12 cellular contexts compared by ENCODE assay signal in genomic region chr2:147499785-147500184, GRCh38.
A peak's percentile ranks its signal among the peaks of the same experiment; 100 is the strongest.
DNase-seq lines count a peak whose midpoint lies in the region; ATAC-seq, FAIRE-seq and TF ChIP-seq lines count a peak whose summit lies in the region.
"Had no signal": no experiment of that assay in that cellular context is flagged by ENCODE, and none has a peak within 500 bp of the region (broad histone marks: within the 10 kb centered on the region; RNA-seq: fewer than 3 reads in every experiment).

No MANE protein-coding gene starts in this region.

- no peaks in the 10 kb centered on the region for H3K36me3 ChIP-seq in ascending aorta

- no peak for ATAC-seq in activated CD4-positive, alpha-beta T cell treated with anti-CD3 and anti-CD28 coated beads for 36 hours
- peak; percentile 78 for ATAC-seq in HG02610 (IDR thresholded peaks at IDR 0.05; ENCODE audit: unreplicated experiment)
- peak in 1 of 2 donors; percentile 59 for ATAC-seq in natural killer cell treated with Interleukin-12 subunit alpha and Interleukin-12 subunit beta and Interleukin-15 and Interleukin-18, amount 100 ng/mL, for 72 hours

- no peak for TF ChIP-seq CTCF in ascending aorta (IDR thresholded peaks at IDR 0.05)

- no peaks in the 10 kb centered on the region for H3K27me3 Mint-ChIP-seq in activated CD4-positive, alpha-beta T cell treated with anti-CD3 and anti-CD28 coated beads for 36 hours
- no peaks in the 10 kb centered on the region for H3K27me3 Mint-ChIP-seq in natural killer cell treated with Interleukin-12 subunit alpha and Interleukin-12 subunit beta and Interleukin-15 and Interleukin-18, amount 100 ng/mL, for 72 hours
- H3K27me3 Mint-ChIP-seq: naive B cell had no signal

- H3K4me3 ChIP-seq in ascending aorta = no peak overlapping the region
- H3K4me3 ChIP-seq: testis had no signal

- peak; percentile 42 for FAIRE-seq in RCC 7860 (lab: Jason Lieb, UNC)
- FAIRE-seq: A204.1 had no signal

- no peaks in the 10 kb centered on the region for H3K36me3 Mint-ChIP-seq in activated CD4-positive, alpha-beta T cell treated with anti-CD3 and anti-CD28 coated beads for 36 hours (ENCODE audit: low read depth)
- H3K36me3 Mint-ChIP-seq in natural killer cell treated with Interleukin-12 subunit alpha and Interleukin-12 subunit beta and Interleukin-15 and Interleukin-18, amount 100 ng/mL, for 72 hours = no peaks in the 10 kb centered on the region
- H3K36me3 Mint-ChIP-seq: naive B cell had no signal

- no peak for DNase-seq in activated CD4-positive, alpha-beta T cell treated with anti-CD3 and anti-CD28 coated beads for 36 hours
- no peak for DNase-seq in activated CD4-positive, alpha-beta T cell treated with anti-CD3 and anti-CD28 coated beads, Interleukin-2, amount 50 U/mL, for 4 hours
- DNase-seq in RCC 7860 (ENCODE audit: low spot score) (no peak), C1 segment of cervical spinal cord (lab: John Stamatoyannopoulos, UW) (no peak), ascending aorta (ENCODE audit: low spot score in 2 of 2) (no peak)
- DNase-seq in natural killer cell treated with Interleukin-12 subunit alpha and Interleukin-12 subunit beta and Interleukin-15 and Interleukin-18, amount 100 ng/mL, for 72 hours (ENCODE audit: low spot score) = no peak
- no peak for DNase-seq in stimulated activated CD4-positive, alpha-beta T cell treated with anti-CD3 and anti-CD28 coated beads, Interleukin-1b, Interleukin-23, amount 100 ng/mL, for 48 hours
- DNase-seq: naive B cell, NCI-H1436 treated with DMSO at 0.1 percent for 48 hours, testis had no signal

- H3K4me1 Mint-ChIP-seq in activated CD4-positive, alpha-beta T cell treated with anti-CD3 and anti-CD28 coated beads for 36 hours = peaks cover 23% of the 10 kb centered on the region
- peaks cover 46 to 52% of the 10 kb centered on the region in 2 donors for H3K4me1 Mint-ChIP-seq in natural killer cell treated with Interleukin-12 subunit alpha and Interleukin-12 subunit beta and Interleukin-15 and Interleukin-18, amount 100 ng/mL, for 72 hours (ENCODE audit: low read depth in 2 of 2)
- H3K4me1 Mint-ChIP-seq: naive B cell had no signal

- POLR2A ChIA-PET in activated CD4-positive, alpha-beta T cell treated with anti-CD3 and anti-CD28 coated beads for 36 hours (lab: Charles Lee) = no interaction called here

- H3K27me3 ChIP-seq in ascending aorta = no peaks in the 10 kb centered on the region
- H3K27me3 ChIP-seq: testis had no signal

- no peaks in the 10 kb centered on the region for H3K4me1 ChIP-seq in ascending aorta
- H3K4me1 ChIP-seq: testis had no signal

- no peaks in the 10 kb centered on the region for H3K9me3 ChIP-seq in ascending aorta
- H3K9me3 ChIP-seq: testis had no signal

- H3K27ac ChIP-seq in ascending aorta = no peak overlapping the region
- H3K27ac ChIP-seq: testis had no signal

- peak overlapping the region; percentile 11 for H3K27ac Mint-ChIP-seq in activated CD4-positive, alpha-beta T cell treated with anti-CD3 and anti-CD28 coated beads for 36 hours
- peak overlapping the region; percentile 77 to 88 for H3K27ac Mint-ChIP-seq in natural killer cell treated with Interleukin-12 subunit alpha and Interleukin-12 subunit beta and Interleukin-15 and Interleukin-18, amount 100 ng/mL, for 72 hours
- H3K27ac Mint-ChIP-seq: naive B cell had no signal

- no peaks in the 10 kb centered on the region for H3K9me3 Mint-ChIP-seq in activated CD4-positive, alpha-beta T cell treated with anti-CD3 and anti-CD28 coated beads for 36 hours (ENCODE audit: low read depth)
- peaks cover 5% of the 10 kb centered on the region for H3K9me3 Mint-ChIP-seq in natural killer cell treated with Interleukin-12 subunit alpha and Interleukin-12 subunit beta and Interleukin-15 and Interleukin-18, amount 100 ng/mL, for 72 hours
- H3K9me3 Mint-ChIP-seq: naive B cell had no signal

- H3K4me3 Mint-ChIP-seq in activated CD4-positive, alpha-beta T cell treated with anti-CD3 and anti-CD28 coated beads for 36 hours = no peak overlapping the region
- peak overlapping the region; percentile 79 for H3K4me3 Mint-ChIP-seq in natural killer cell treated with Interleukin-12 subunit alpha and Interleukin-12 subunit beta and Interleukin-15 and Interleukin-18, amount 100 ng/mL, for 72 hours
- H3K4me3 Mint-ChIP-seq: naive B cell had no signal

- intact Hi-C loops in activated CD4-positive, alpha-beta T cell treated with anti-CD3 and anti-CD28 coated beads for 36 hours (cut with DNase I, micrococcal nuclease) = no loop called here
- intact Hi-C loops in ascending aorta (cut with DNase I) = no loop called here

- CTCF ChIA-PET in activated CD4-positive, alpha-beta T cell treated with anti-CD3 and anti-CD28 coated beads for 36 hours (lab: Charles Lee) = interaction anchor here (1.1 to 1.5 kb wide), 2 partner anchors 15 to 302 kb away, joined by 3 to 5 read pairs; no protein-coding TSS in a partner anchor
